Comparison of ENCODE assay signal across 12 cellular contexts in genomic region chr11:73320786-73321325, GRCh38. TPM values are rescaled to one million over a fixed set of nuclear protein-coding genes. Genes with fewer than 3 reads are reported as not detected.
DNase-seq lines count a peak whose midpoint lies in the region; ATAC-seq and TF ChIP-seq lines count a peak whose summit lies in the region.
"Had no signal": no experiment of that assay in that cellular context is flagged by ENCODE, and none has a peak within 500 bp of the region (broad histone marks: within the 10 kb centered on the region; RNA-seq: fewer than 3 reads in every experiment).

No MANE protein-coding gene starts in this region.

- H3K4me3 ChIP-seq in choroid plexus epithelial cell (ENCODE audit: low read depth, low read length) (no peak overlapping the region), lower lobe of right lung (no peak overlapping the region), suprapubic skin (no peak overlapping the region), adrenal gland (no peak overlapping the region)
- H3K4me3 ChIP-seq: PC-9 had no signal

- ATAC-seq in lower lobe of right lung (no peak), HG03095 (IDR thresholded peaks at IDR 0.05; ENCODE audit: unreplicated experiment) (no peak)
- ATAC-seq: WTC11 had no signal

- CTCF ChIA-PET in activated CD4-positive, alpha-beta T cell treated with anti-CD3 and anti-CD28 coated beads, Interleukin-2, amount 10 ng/mL, durations not matched to agents 7 days and 5 days (lab: Charles Lee) = interaction anchor here (1.4 to 5.1 kb wide), 2 partner anchors 14 to 15 kb away, joined by 4 to 26 read pairs; no protein-coding TSS in a partner anchor

- no peaks in the 10 kb centered on the region for H3K36me3 Mint-ChIP-seq in activated CD4-positive, alpha-beta T cell treated with anti-CD3 and anti-CD28 coated beads, Interleukin-2, amount 10 ng/mL, durations not matched to agents 7 days and 5 days (ENCODE audit: low read depth)
- H3K36me3 Mint-ChIP-seq: WTC11 had no signal

- peaks cover 4% of the 10 kb centered on the region for H3K4me1 Mint-ChIP-seq in activated CD4-positive, alpha-beta T cell treated with anti-CD3 and anti-CD28 coated beads, Interleukin-2, amount 10 ng/mL, durations not matched to agents 7 days and 5 days

- H3K9me3 ChIP-seq in lower lobe of right lung (no peaks in the 10 kb centered on the region), suprapubic skin (no peaks in the 10 kb centered on the region), adrenal gland (replicated peaks in 1 of 3) (no peaks in the 10 kb centered on the region)

- H3K4me1 ChIP-seq in lower lobe of right lung (peaks cover 100% of the 10 kb centered on the region), suprapubic skin (peaks cover 55% of the 10 kb centered on the region), adrenal gland (replicated peaks in 1 of 2) (peaks cover 6 to 39% of the 10 kb centered on the region in 2 donors)

- no peaks in the 10 kb centered on the region for H3K9me3 Mint-ChIP-seq in activated CD4-positive, alpha-beta T cell treated with anti-CD3 and anti-CD28 coated beads, Interleukin-2, amount 10 ng/mL, durations not matched to agents 7 days and 5 days
- H3K9me3 Mint-ChIP-seq: WTC11 had no signal

- DNase-seq in NCI-H226 = peak; percentile 82
- DNase-seq in choroid plexus epithelial cell (ENCODE audit: low read depth) = peak; percentile 61
- DNase-seq in lower lobe of right lung = no peak
- no peak for DNase-seq in suprapubic skin (ENCODE audit: low spot score in 2 of 2)
- DNase-seq in adrenal gland = no peak
- DNase-seq in activated CD4-positive, alpha-beta T cell treated with anti-CD3 and anti-CD28 coated beads, Interleukin-2, amount 10 ng/mL, durations not matched to agents 7 days and 5 days = no peak
- no peak for DNase-seq in anterior cingulate cortex (lab: John Stamatoyannopoulos, UW)
- DNase-seq: kidney glomerular epithelial cell, NCI-H2081, PC-9 had no signal

- 38% methylated on average over 6 of the region's 6 CpGs for WGBS in suprapubic skin
- 64 to 80% (median 72%) methylated on average over 5 to 6 of the region's 6 CpGs for WGBS in adrenal gland, 4 donors

- no peak for TF ChIP-seq EP300 in suprapubic skin (IDR thresholded peaks at IDR 0.05)

- H3K4me3 Mint-ChIP-seq in activated CD4-positive, alpha-beta T cell treated with anti-CD3 and anti-CD28 coated beads, Interleukin-2, amount 10 ng/mL, durations not matched to agents 7 days and 5 days = no peak overlapping the region
- H3K4me3 Mint-ChIP-seq: WTC11 had no signal

- H3K36me3 ChIP-seq in lower lobe of right lung (no peaks in the 10 kb centered on the region), suprapubic skin (no peaks in the 10 kb centered on the region), adrenal gland (replicated peaks in 1 of 2) (no peaks in the 10 kb centered on the region)

- TF ChIP-seq CTCF in choroid plexus epithelial cell (conservative IDR thresholded peaks at IDR 0.05; ENCODE audit: low read depth, low read length) (no peak), lower lobe of right lung (IDR thresholded peaks at IDR 0.05) (no peak), suprapubic skin (IDR thresholded peaks at IDR 0.05) (no peak), adrenal gland (IDR thresholded peaks at IDR 0.05) (no peak)

- POLR2A ChIA-PET in activated CD4-positive, alpha-beta T cell treated with anti-CD3 and anti-CD28 coated beads, Interleukin-2, amount 10 ng/mL, durations not matched to agents 7 days and 5 days (lab: Charles Lee) = no interaction called here

- peaks cover 8% of the 10 kb centered on the region for H3K27me3 Mint-ChIP-seq in activated CD4-positive, alpha-beta T cell treated with anti-CD3 and anti-CD28 coated beads, Interleukin-2, amount 10 ng/mL, durations not matched to agents 7 days and 5 days

- no peak overlapping the region for H3K27ac Mint-ChIP-seq in activated CD4-positive, alpha-beta T cell treated with anti-CD3 and anti-CD28 coated beads, Interleukin-2, amount 10 ng/mL, durations not matched to agents 7 days and 5 days
- H3K27ac Mint-ChIP-seq: WTC11 had no signal

- peak overlapping the region; percentile 68 for H3K27ac ChIP-seq in lower lobe of right lung
- H3K27ac ChIP-seq in suprapubic skin = peak overlapping the region; percentile 67
- H3K27ac ChIP-seq in adrenal gland = peak overlapping the region in 2 of 5 donors; percentile 74 to 90
- H3K27ac ChIP-seq: PC-9 had no signal

- H3K27me3 ChIP-seq in lower lobe of right lung (ENCODE audit: low read depth) (no peaks in the 10 kb centered on the region), suprapubic skin (no peaks in the 10 kb centered on the region), adrenal gland (no peaks in the 10 kb centered on the region)

- intact Hi-C loops in lower lobe of right lung (cut with DNase I) = no loop called here
- intact Hi-C loops in adrenal gland (cut with DNase I) = no loop called here

- TF ChIP-seq POLR2A in suprapubic skin (IDR thresholded peaks at IDR 0.05) (no peak), adrenal gland (IDR thresholded peaks at IDR 0.05) (no peak)

RNA-seq across cellular contexts. Expression of gene ARHGEF17, which starts 12.8 kb away (rescaled TPM):
- total RNA-seq in lower lobe of right lung = 56.5 TPM
- total RNA-seq in suprapubic skin = 10 to 100 TPM in 2 of 4 donors, 1 to 10 TPM in 2; 8.3 to 25.0 (median 9.7) TPM
- total RNA-seq in adrenal gland = 10 to 100 TPM; 12.7 to 35.5 (median 22.7) TPM
- 10 to 100 TPM in 2 of 3 donors, 1 to 10 TPM in 1; 8.1 to 48.2 (median 18.8) TPM for polyA plus RNA-seq in adrenal gland
- not detected for total RNA-seq in activated CD4-positive, alpha-beta T cell treated with anti-CD3 and anti-CD28 coated beads, Interleukin-2, amount 10 ng/mL, durations not matched to agents 7 days and 5 days

RNA-seq across cellular contexts. Expression of gene P2RY6, which starts 48.7 kb away (rescaled TPM):
- total RNA-seq in lower lobe of right lung (3.6 TPM), suprapubic skin (under 1 TPM in 3 of 4 donors, not detected in 1; 0.38 to 0.89 (median 0.38) TPM), adrenal gland (1 to 10 TPM; 3.7 to 5.9 (median 4.6) TPM)
- polyA plus RNA-seq in adrenal gland = 1 to 10 TPM in 1 of 3 donors, under 1 TPM in 2; 0.75 to 2.3 (median 0.97) TPM
- not detected for total RNA-seq in activated CD4-positive, alpha-beta T cell treated with anti-CD3 and anti-CD28 coated beads, Interleukin-2, amount 10 ng/mL, durations not matched to agents 7 days and 5 days
- total RNA-seq: WTC11 had no signal

RNA-seq across cellular contexts. Expression of gene RELT, which starts 55.3 kb away (rescaled TPM):
- 15.4 TPM for total RNA-seq in lower lobe of right lung
- total RNA-seq in suprapubic skin = 10 to 100 TPM in 1 of 4 donors, 1 to 10 TPM in 3; 1.9 to 11.2 (median 4.2) TPM
- total RNA-seq in adrenal gland = 1 to 10 TPM; 4.4 to 8.7 (median 6.4) TPM
- polyA plus RNA-seq in adrenal gland = 1 to 10 TPM in 2 of 3 donors, under 1 TPM in 1; 0.73 to 4.7 (median 2.3) TPM
- total RNA-seq in activated CD4-positive, alpha-beta T cell treated with anti-CD3 and anti-CD28 coated beads, Interleukin-2, amount 10 ng/mL, durations not matched to agents 7 days and 5 days = 10 to 100 TPM; 22.0 to 24.6 TPM

Comparison
In these comparisons a context has a peak if more than half of its experiments do, and no peak if none do; other contexts are left out.
1. DNase-seq: peak in NCI-H226 (single experiment) and choroid plexus epithelial cell (single experiment); none in lower lobe of right lung (single experiment), suprapubic skin (0 of 2), adrenal gland (0 of 7), activated CD4-positive, alpha-beta T cell treated with anti-CD3 and anti-CD28 coated beads, Interleukin-2, amount 10 ng/mL, durations not matched to agents 7 days and 5 days (single experiment) and anterior cingulate cortex (0 of 58).
2. RNA of gene ARHGEF17, which starts 12.8 kb away (total RNA-seq): 56.5 TPM in lower lobe of right lung (single experiment), 12.7 to 35.5 TPM in adrenal gland and 8.3 to 25.0 TPM in suprapubic skin; not detected in activated CD4-positive, alpha-beta T cell treated with anti-CD3 and anti-CD28 coated beads, Interleukin-2, amount 10 ng/mL, durations not matched to agents 7 days and 5 days; every median in the first group is over 4 times any median in the second.